8 cellular contexts compared by ENCODE assay signal in the genomic region with DNA sequence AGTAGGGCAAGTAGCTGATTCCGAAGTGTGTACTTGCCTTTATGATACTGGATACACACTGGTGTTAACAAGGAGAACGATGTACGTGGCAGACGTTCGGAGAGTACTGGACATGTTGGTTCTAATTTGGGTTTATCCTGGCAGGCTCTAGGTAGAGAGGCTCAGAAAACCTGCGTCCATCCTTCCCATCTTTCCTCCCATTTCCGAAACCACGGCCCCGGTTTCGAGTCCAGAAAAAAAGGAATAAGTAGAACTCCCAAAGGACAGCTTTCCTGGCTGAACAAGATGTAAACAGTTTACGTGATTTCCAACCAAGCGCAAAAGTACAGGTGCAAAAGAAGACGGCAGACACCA. TPM values are rescaled to one million over a fixed set of nuclear protein-coding genes. Genes with fewer than 3 reads are reported as not detected.
DNase-seq lines count a peak whose midpoint lies in the region; ATAC-seq and TF ChIP-seq lines count a peak whose summit lies in the region.

No MANE protein-coding gene starts in this region.

- TF ChIP-seq EP300 in suprapubic skin (IDR thresholded peaks at IDR 0.05) = peak; percentile 33

- peak overlapping the region; percentile 91 to 99 for H3K4me3 Mint-ChIP-seq in activated T-cell treated with anti-CD3 and anti-CD28 coated beads, Interleukin-2, amount 50 U/mL, for 72 hours
- H3K4me3 Mint-ChIP-seq in activated naive CD8-positive, alpha-beta T cell treated with anti-CD3 and anti-CD28 coated beads for 36 hours = peak overlapping the region; percentile 92
- peak overlapping the region; percentile 96 to 100 (median 98) for H3K4me3 Mint-ChIP-seq in immature natural killer cell

- no peak for TF ChIP-seq CTCF in suprapubic skin (IDR thresholded peaks at IDR 0.05)

- H3K9me3 Mint-ChIP-seq in activated T-cell treated with anti-CD3 and anti-CD28 coated beads, Interleukin-2, amount 50 U/mL, for 72 hours = no peaks in the 10 kb centered on the region
- H3K9me3 Mint-ChIP-seq in activated naive CD8-positive, alpha-beta T cell treated with anti-CD3 and anti-CD28 coated beads for 36 hours = no peaks in the 10 kb centered on the region
- H3K9me3 Mint-ChIP-seq in immature natural killer cell = no peaks in the 10 kb centered on the region

- peaks cover 2 to 5% of the 10 kb centered on the region in 2 donors for H3K36me3 Mint-ChIP-seq in activated T-cell treated with anti-CD3 and anti-CD28 coated beads, Interleukin-2, amount 50 U/mL, for 72 hours (ENCODE audit: insufficient read depth in 2 of 2)
- H3K36me3 Mint-ChIP-seq in activated naive CD8-positive, alpha-beta T cell treated with anti-CD3 and anti-CD28 coated beads for 36 hours = peaks cover 11% of the 10 kb centered on the region
- peaks cover 0 to 8% (median 0%) of the 10 kb centered on the region in 3 donors for H3K36me3 Mint-ChIP-seq in immature natural killer cell

- peak overlapping the region; percentile 92 for H3K4me3 ChIP-seq in suprapubic skin

- peak; percentile 6 to 11 for ATAC-seq in activated T-cell treated with anti-CD3 and anti-CD28 coated beads, Interleukin-2, amount 50 U/mL, for 72 hours (replicated peaks in 1 of 2)
- peak; percentile 20 for ATAC-seq in HG03139 (IDR thresholded peaks at IDR 0.05; ENCODE audit: unreplicated experiment)

- peaks cover 24% of the 10 kb centered on the region for H3K4me1 ChIP-seq in suprapubic skin

- DNase-seq in activated T-cell treated with anti-CD3 and anti-CD28 coated beads, Interleukin-2, amount 50 U/mL, for 72 hours = no peak
- no peak for DNase-seq in activated T-cell treated with anti-CD3 and anti-CD28 coated beads, Interleukin-2, amount 50 U/mL, for 1 hour
- no peak for DNase-seq in activated naive CD8-positive, alpha-beta T cell treated with anti-CD3 and anti-CD28 coated beads for 36 hours
- no peak for DNase-seq in immature natural killer cell
- DNase-seq in suprapubic skin (ENCODE audit: low spot score in 2 of 2) = no peak
- no peak for DNase-seq in AML-193 (lab: John Stamatoyannopoulos, UW)
- no peak for DNase-seq in UCSD-AML1 (lab: John Stamatoyannopoulos, UW; ENCODE audit: unreplicated experiment)

- peaks cover 18% of the 10 kb centered on the region for H3K4me1 Mint-ChIP-seq in activated T-cell treated with anti-CD3 and anti-CD28 coated beads, Interleukin-2, amount 50 U/mL, for 72 hours (ENCODE audit: low read depth)
- peaks cover 18% of the 10 kb centered on the region for H3K4me1 Mint-ChIP-seq in activated naive CD8-positive, alpha-beta T cell treated with anti-CD3 and anti-CD28 coated beads for 36 hours
- peaks cover 26 to 38% of the 10 kb centered on the region in 2 donors for H3K4me1 Mint-ChIP-seq in immature natural killer cell

- no peaks in the 10 kb centered on the region for H3K27me3 Mint-ChIP-seq in activated T-cell treated with anti-CD3 and anti-CD28 coated beads, Interleukin-2, amount 50 U/mL, for 72 hours (ENCODE audit: low read depth)
- H3K27me3 Mint-ChIP-seq in activated naive CD8-positive, alpha-beta T cell treated with anti-CD3 and anti-CD28 coated beads for 36 hours = no peaks in the 10 kb centered on the region
- H3K27me3 Mint-ChIP-seq in immature natural killer cell (ENCODE audit: low read depth in 3 of 3) = peaks cover 5 to 18% (median 18%) of the 10 kb centered on the region in 3 donors

- H3K27me3 ChIP-seq in suprapubic skin = no peaks in the 10 kb centered on the region

- 1% methylated on average over 13 of the region's 13 CpGs for WGBS in suprapubic skin

- H3K27ac ChIP-seq in suprapubic skin = peak overlapping the region; percentile 80

- peak overlapping the region; percentile 97 for H3K27ac Mint-ChIP-seq in activated T-cell treated with anti-CD3 and anti-CD28 coated beads, Interleukin-2, amount 50 U/mL, for 72 hours
- peak overlapping the region; percentile 91 for H3K27ac Mint-ChIP-seq in activated naive CD8-positive, alpha-beta T cell treated with anti-CD3 and anti-CD28 coated beads for 36 hours
- peak overlapping the region; percentile 96 to 100 (median 98) for H3K27ac Mint-ChIP-seq in immature natural killer cell

- H3K36me3 ChIP-seq in suprapubic skin = no peaks in the 10 kb centered on the region

- H3K9me3 ChIP-seq in suprapubic skin = no peaks in the 10 kb centered on the region

- no peak for TF ChIP-seq POLR2A in suprapubic skin (IDR thresholded peaks at IDR 0.05)

RNA-seq across cellular contexts. Expression of a gene that starts 0.3 kb away (rescaled TPM):
- total RNA-seq in activated T-cell treated with anti-CD3 and anti-CD28 coated beads, Interleukin-2, amount 50 U/mL, for 72 hours = 10 to 100 TPM; 45.5 to 47.8 TPM
- 10 to 100 TPM; 52.3 to 58.0 TPM for total RNA-seq in activated naive CD8-positive, alpha-beta T cell treated with anti-CD3 and anti-CD28 coated beads for 36 hours
- 10 to 100 TPM; 17.3 to 30.9 (median 29.9) TPM for polyA plus RNA-seq in immature natural killer cell
- total RNA-seq in suprapubic skin = 10 to 100 TPM; 24.6 to 56.0 (median 38.8) TPM

RNA-seq across cellular contexts. Expression of a gene that starts 8.4 kb away (rescaled TPM):
- total RNA-seq in activated T-cell treated with anti-CD3 and anti-CD28 coated beads, Interleukin-2, amount 50 U/mL, for 72 hours = under 1 TPM; 0.19 to 0.24 TPM
- total RNA-seq in activated naive CD8-positive, alpha-beta T cell treated with anti-CD3 and anti-CD28 coated beads for 36 hours = under 1 TPM; 0.26 to 0.27 TPM
- under 1 TPM in 1 of 3 donors, not detected in 2; 0.08 TPM for polyA plus RNA-seq in immature natural killer cell
- total RNA-seq in suprapubic skin = under 1 TPM in 3 of 4 donors, not detected in 1; 0.21 to 0.56 (median 0.29) TPM

RNA-seq across cellular contexts. Expression of a gene that starts 54.8 kb away (rescaled TPM):
- 10 to 100 TPM; 37.4 to 45.5 TPM for total RNA-seq in activated T-cell treated with anti-CD3 and anti-CD28 coated beads, Interleukin-2, amount 50 U/mL, for 72 hours
- total RNA-seq in activated naive CD8-positive, alpha-beta T cell treated with anti-CD3 and anti-CD28 coated beads for 36 hours = 10 to 100 TPM; 79.3 to 79.5 TPM
- polyA plus RNA-seq in immature natural killer cell = 10 to 100 TPM; 11.0 to 31.4 (median 14.1) TPM
- total RNA-seq in suprapubic skin = 10 to 100 TPM; 46.3 to 58.3 (median 55.1) TPM
